ENCODE assay signal across 11 cellular contexts in the genomic region with DNA sequence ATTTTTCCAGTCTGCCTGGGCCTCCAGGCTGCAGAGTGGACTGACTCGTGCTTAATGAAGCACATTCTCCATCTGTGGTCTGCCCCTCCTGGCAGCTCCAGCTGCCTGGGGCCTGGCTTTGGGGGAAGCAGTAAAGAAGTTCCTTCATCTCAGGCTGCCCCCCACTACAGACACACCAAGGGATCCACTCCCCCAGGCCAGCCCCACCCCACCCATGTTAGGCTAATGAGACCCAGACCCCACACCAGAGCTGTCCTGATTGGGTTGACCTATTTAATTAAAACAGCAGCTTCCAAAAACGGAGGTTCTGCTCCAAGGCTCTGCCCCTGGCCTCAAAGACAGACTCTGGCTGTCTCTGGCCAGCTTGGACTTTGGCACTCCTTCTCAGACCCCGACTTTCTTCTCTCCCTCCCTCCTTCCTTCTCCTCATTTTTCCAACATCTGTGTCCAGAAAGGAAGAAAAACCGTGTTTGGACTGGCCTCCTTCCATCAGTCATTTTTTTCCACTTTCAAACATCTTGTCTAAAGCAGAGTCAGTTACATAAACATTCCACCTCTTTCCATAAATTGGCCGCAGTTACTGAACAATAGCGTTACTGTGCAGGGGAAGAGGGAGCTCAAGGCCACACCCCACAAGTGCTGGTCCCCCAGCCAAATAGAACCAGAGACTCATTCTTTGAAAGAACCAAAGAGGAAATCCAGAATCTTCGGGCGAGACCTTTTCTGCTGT. TPM values are rescaled to one million over a fixed set of nuclear protein-coding genes. Genes with fewer than 3 reads are reported as not detected.
DNase-seq lines count a peak whose midpoint lies in the region; ATAC-seq, FAIRE-seq and TF ChIP-seq lines count a peak whose summit lies in the region.
"Had no signal": no experiment of that assay in that cellular context is flagged by ENCODE, and none has a peak within 500 bp of the region (broad histone marks: within the 10 kb centered on the region; RNA-seq: fewer than 3 reads in every experiment).

No MANE protein-coding gene starts in this region.

- peak overlapping the region; percentile 67 for H2AFZ ChIP-seq in osteoblast (ENCODE audit: low read length)

- no peak for TF ChIP-seq POLR2A in H54 (IDR thresholded peaks at IDR 0.05; ENCODE audit: low read depth, low read length)

- no peak for FAIRE-seq in H54 (lab: Jason Lieb, UNC)

- CTCF ChIA-PET in AG04450 (lab: Charles Lee): interaction anchor here (0.7 to 1.8 kb wide), 5 partner anchors 10 to 118 kb away, joined by 3 to 4 read pairs (median 3); no protein-coding TSS in a partner anchor

- H3K27me3 ChIP-seq in AG04450 (ENCODE audit: control insufficient read depth, insufficient read depth, low read length) (peaks cover 3% of the 10 kb centered on the region), osteoblast (ENCODE audit: insufficient read depth, low read length) (no peaks in the 10 kb centered on the region)

- peak overlapping the region; percentile 62 for H3K4me2 ChIP-seq in osteoblast (ENCODE audit: insufficient read depth, low read length)

- H3K79me2 ChIP-seq in osteoblast (ENCODE audit: insufficient read depth, low read length): no peaks in the 10 kb centered on the region

- TF ChIP-seq CTCF in AG04450 (IDR thresholded peaks at IDR 0.05; ENCODE audit: low read depth, low read length) (no peak), osteoblast (IDR thresholded peaks at IDR 0.05; ENCODE audit: extremely low read depth, low read depth, low read length) (no peak), omental fat pad (IDR thresholded peaks at IDR 0.05) (no peak)

- no peaks in the 10 kb centered on the region for H3K36me3 ChIP-seq in osteoblast (ENCODE audit: insufficient read depth, low read length)

- POLR2A ChIA-PET in AG04450 (lab: Yijun Ruan, JAX): interaction anchor here (0.6 to 1.2 kb wide), 2 partner anchors 30 kb away, joined by 3 read pairs; no protein-coding TSS in a partner anchor

- H3K4me1 ChIP-seq in osteoblast (ENCODE audit: insufficient read depth, low read length): peaks cover 69% of the 10 kb centered on the region

- no peak overlapping the region for H3K4me3 ChIP-seq in AG04450 (ENCODE audit: low read depth, low read length)
- H3K4me3 ChIP-seq in osteoblast (ENCODE audit: insufficient read depth, low read length): peak overlapping the region; percentile 7

- H3K27ac ChIP-seq in AG04450 (ENCODE audit: low read depth, low read length): peak overlapping the region; percentile 47
- H3K27ac ChIP-seq in osteoblast (ENCODE audit: low read depth, low read length): peak overlapping the region; percentile 29

- no peaks in the 10 kb centered on the region for H4K20me1 ChIP-seq in osteoblast (ENCODE audit: insufficient read depth, low read length)

- DNase-seq in AG04450 (ENCODE audit: low read depth, low spot score): peak; percentile 58
- DNase-seq in NCI-H226: peak; percentile 18
- peak; percentile 99 for DNase-seq in fibroblast of peridontal ligament (ENCODE audit: extremely low read depth)
- peak; percentile 86 for DNase-seq in osteoblast (ENCODE audit: insufficient read length, low spot score, missing footprints)
- DNase-seq in omental fat pad (ENCODE audit: low spot score): no peak
- no peak for DNase-seq in activated naive CD4-positive, alpha-beta T cell treated with anti-CD3 and anti-CD28 coated beads, Interleukin-2, amount 50 U/mL, for 16 hours
- DNase-seq in H54 (ENCODE audit: insufficient read length, low spot score): no peak
- no peak for DNase-seq in SK-N-DZ (ENCODE audit: low spot score)
- DNase-seq: activated B cell treated with CpG ODN at 0.5 μM for 24 hours; activated effector memory CD4-positive, alpha-beta T cell treated with anti-CD3 and anti-CD28 coated beads, Interleukin-2, amount 50 U/mL, for 16 hours; midbrain had no signal

- no peak for ATAC-seq in omental fat pad (ENCODE audit: low FRiP score)

- no peaks in the 10 kb centered on the region for H3K9me3 ChIP-seq in AG04450 (ENCODE audit: control insufficient read depth, insufficient read depth, low read length)
- H3K9me3 ChIP-seq in osteoblast (ENCODE audit: low read depth, low read length): no peaks in the 10 kb centered on the region

RNA-seq across cellular contexts. Expression of a gene that starts 29.7 kb away (rescaled TPM):
- 1.7 and 1.8 TPM in 2 replicates for polyA plus RNA-seq in AG04450 (2011; rRNA removed)
- polyA minus RNA-seq in AG04450 (2011; rRNA and poly(A)+ RNA removed): 0.46 and 1.1 TPM in 2 replicates
- 2.9 and 8.0 TPM in 2 replicates for total RNA-seq in osteoblast
- total RNA-seq in omental fat pad: 1 to 10 TPM in 2 of 4 donors, under 1 TPM in 2; 0.36 to 2.7 (median 1.5) TPM
- 8.2 and 9.4 TPM in 2 replicates for polyA plus RNA-seq in SK-N-DZ (2014; cell fraction: cytosol; rRNA removed)
- 5.8 and 8.9 TPM in 2 replicates for polyA plus RNA-seq in SK-N-DZ (2014; cell fraction: nucleus; rRNA removed)
- total RNA-seq: activated B cell treated with CpG ODN at 0.5 μM for 24 hours had no signal

Comparison
In these comparisons a context has a peak if more than half of its experiments do, and no peak if none do; other contexts are left out.
1. DNase-seq: peak in AG04450 (single experiment), NCI-H226 (single experiment), fibroblast of peridontal ligament (single experiment) and osteoblast (single experiment); none in omental fat pad (single experiment), activated naive CD4-positive, alpha-beta T cell treated with anti-CD3 and anti-CD28 coated beads, Interleukin-2, amount 50 U/mL, for 16 hours (single experiment), H54 (single experiment) and SK-N-DZ (single experiment).